ENCODE assay signal across 19 cellular contexts in the genomic region with DNA sequence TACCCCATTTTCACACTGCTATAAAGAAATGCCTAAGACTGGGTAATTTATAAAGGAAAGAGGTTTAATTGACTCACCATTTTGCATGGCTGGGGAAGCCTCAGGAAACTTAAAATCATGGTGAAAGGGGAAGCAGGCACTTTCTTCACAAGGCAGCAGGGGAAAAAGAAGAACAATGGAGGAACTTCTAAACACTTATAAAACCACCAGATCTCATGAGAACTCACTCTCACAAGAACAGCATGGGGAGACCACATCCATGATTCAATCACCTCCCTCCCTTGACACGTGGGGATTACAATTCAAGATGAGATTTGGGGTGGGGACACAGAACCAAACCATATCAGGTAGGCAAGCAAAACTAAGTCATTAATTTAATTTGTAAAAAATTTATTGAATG.
DNase-seq lines count a peak whose midpoint lies in the region; ATAC-seq, FAIRE-seq and TF ChIP-seq lines count a peak whose summit lies in the region.
"Had no signal": no experiment of that assay in that cellular context is flagged by ENCODE, and none has a peak within 500 bp of the region (broad histone marks: within the 10 kb centered on the region; RNA-seq: fewer than 3 reads in every experiment).

No MANE protein-coding gene starts in this region.

- in situ Hi-C loops in KBM-7 (cut with MboI; ENCODE audit: low pct_unique_long_range_greater_than_20kb, low sequenced_read_pairs) = no loop called here

- TF ChIP-seq CTCF in pancreas (IDR thresholded peaks at IDR 0.05) (no peak), MCF 10A (IDR thresholded peaks at IDR 0.05; ENCODE audit: unreplicated experiment) (no peak)

- no peaks in the 10 kb centered on the region for H3K4me1 Mint-ChIP-seq in MCF 10A (ENCODE audit: insufficient read depth, unreplicated experiment)
- no peaks in the 10 kb centered on the region for H3K4me1 Mint-ChIP-seq in activated T-helper 17 cell treated with anti-CD3 and anti-CD28 coated beads, Interleukin-2, amount 50 U/mL, for 72 hours

- no peaks in the 10 kb centered on the region for H3K27me3 ChIP-seq in pancreas
- H3K27me3 ChIP-seq: brain microvascular endothelial cell, foreskin keratinocyte, uterus had no signal

- CTCF ChIA-PET in MCF 10A (lab: Yijun Ruan, JAX) = interaction anchor here (0.6 to 0.9 kb wide), 2 partner anchors 10 to 121 kb away, joined by 3 read pairs; no protein-coding TSS in a partner anchor

- ATAC-seq in GM18511 (IDR thresholded peaks at IDR 0.05; ENCODE audit: unreplicated experiment) = peak; percentile 61
- peak; percentile 35 for ATAC-seq in GM21367 (IDR thresholded peaks at IDR 0.05; ENCODE audit: unreplicated experiment)
- ATAC-seq in HG02943 (IDR thresholded peaks at IDR 0.05; ENCODE audit: low read depth, unreplicated experiment) = peak; percentile 32
- no peak for ATAC-seq in pancreas
- no peak for ATAC-seq in activated T-helper 17 cell treated with anti-CD3 and anti-CD28 coated beads, Interleukin-2, amount 50 U/mL, for 72 hours (replicated peaks)
- ATAC-seq: activated CD8-positive, alpha-beta T cell treated with anti-CD3 and anti-CD28 coated beads for 36 hours; foreskin keratinocyte had no signal

- BruUV-seq in MCF 10A (replicated peaks; lab: Mats Ljungman, UMichigan) = no TSS peak

- H3K36me3 ChIP-seq in pancreas = no peaks in the 10 kb centered on the region
- H3K36me3 ChIP-seq: brain microvascular endothelial cell, HAP-1, prostate gland, uterus had no signal

- no peak overlapping the region for H3K27ac Mint-ChIP-seq in MCF 10A (ENCODE audit: low read depth, unreplicated experiment)
- H3K27ac Mint-ChIP-seq in activated T-helper 17 cell treated with anti-CD3 and anti-CD28 coated beads, Interleukin-2, amount 50 U/mL, for 72 hours = no peak overlapping the region
- H3K27ac Mint-ChIP-seq: activated CD8-positive, alpha-beta T cell treated with anti-CD3 and anti-CD28 coated beads for 36 hours had no signal

- H3K4me3 Mint-ChIP-seq in MCF 10A (ENCODE audit: unreplicated experiment) = no peak overlapping the region
- no peak overlapping the region for H3K4me3 Mint-ChIP-seq in activated T-helper 17 cell treated with anti-CD3 and anti-CD28 coated beads, Interleukin-2, amount 50 U/mL, for 72 hours
- H3K4me3 Mint-ChIP-seq: activated CD8-positive, alpha-beta T cell treated with anti-CD3 and anti-CD28 coated beads for 36 hours had no signal

- no peaks in the 10 kb centered on the region for H3K9me3 Mint-ChIP-seq in MCF 10A (ENCODE audit: unreplicated experiment)
- peaks cover 5% of the 10 kb centered on the region for H3K9me3 Mint-ChIP-seq in activated T-helper 17 cell treated with anti-CD3 and anti-CD28 coated beads, Interleukin-2, amount 50 U/mL, for 72 hours
- H3K9me3 Mint-ChIP-seq: activated CD8-positive, alpha-beta T cell treated with anti-CD3 and anti-CD28 coated beads for 36 hours had no signal

- peak; percentile 1 for DNase-seq in KBM-7
- DNase-seq in pancreas = no peak
- no peak for DNase-seq in MCF 10A (ENCODE audit: unreplicated experiment)
- DNase-seq in cerebellar cortex (ENCODE audit: low spot score) = no peak
- DNase-seq: activated CD8-positive, alpha-beta T cell treated with anti-CD3 and anti-CD28 coated beads for 36 hours; brain microvascular endothelial cell; effector memory CD4-positive, alpha-beta T cell; foreskin keratinocyte; islet precursor cell; NCI-H1105; NCI-H446 treated with DMSO at 0.1 percent for 48 hours; Right ventricle myocardium superior; uterus had no signal

- POLR2A ChIA-PET in MCF 10A (lab: Yijun Ruan, JAX) = no interaction called here

- H3K27ac ChIP-seq in pancreas = no peak overlapping the region
- H3K27ac ChIP-seq: brain microvascular endothelial cell, foreskin keratinocyte, prostate gland, uterus had no signal

- 58 to 81% methylated on average over 1 of the region's 1 CpG for WGBS in pancreas, 2 donors

- no peaks in the 10 kb centered on the region for H3K27me3 Mint-ChIP-seq in MCF 10A (ENCODE audit: insufficient read depth, unreplicated experiment)
- H3K27me3 Mint-ChIP-seq in activated T-helper 17 cell treated with anti-CD3 and anti-CD28 coated beads, Interleukin-2, amount 50 U/mL, for 72 hours = no peaks in the 10 kb centered on the region
- H3K27me3 Mint-ChIP-seq: activated CD8-positive, alpha-beta T cell treated with anti-CD3 and anti-CD28 coated beads for 36 hours had no signal

- intact Hi-C loops in pancreas (cut with DNase I) (no loop called here), MCF 10A (cut with micrococcal nuclease) (no loop called here)

- no peaks in the 10 kb centered on the region for H3K4me1 ChIP-seq in pancreas
- H3K4me1 ChIP-seq: foreskin keratinocyte, HAP-1, prostate gland, uterus had no signal

- H3K36me3 Mint-ChIP-seq in MCF 10A (ENCODE audit: insufficient read depth, unreplicated experiment) = no peaks in the 10 kb centered on the region
- no peaks in the 10 kb centered on the region for H3K36me3 Mint-ChIP-seq in activated T-helper 17 cell treated with anti-CD3 and anti-CD28 coated beads, Interleukin-2, amount 50 U/mL, for 72 hours (ENCODE audit: low read depth)

- H3K9me3 ChIP-seq in pancreas = no peaks in the 10 kb centered on the region
- H3K9me3 ChIP-seq: HAP-1, prostate gland, uterus had no signal

- H3K4me3 ChIP-seq in pancreas = no peak overlapping the region
- H3K4me3 ChIP-seq: HAP-1, prostate gland, uterus had no signal

- FAIRE-seq in pancreas (lab: Jason Lieb, UNC) = no peak

Comparison
In these comparisons a context has a peak if more than half of its experiments do, and no peak if none do; other contexts are left out.
1. ATAC-seq: peak in GM18511 (single experiment), GM21367 (single experiment) and HG02943 (single experiment); none in pancreas (0 of 4) and activated T-helper 17 cell treated with anti-CD3 and anti-CD28 coated beads, Interleukin-2, amount 50 U/mL, for 72 hours (single experiment).